14 cellular contexts compared by ENCODE assay signal in genomic region chr2:69231760-69232277, GRCh38.
"Had no signal": no experiment of that assay in that cellular context is flagged by ENCODE, and none has a peak within 500 bp of the region (broad histone marks: within the 10 kb centered on the region; RNA-seq: fewer than 3 reads in every experiment).

No MANE protein-coding gene starts in this region.

- H3K27ac Mint-ChIP-seq: activated naive CD8-positive, alpha-beta T cell treated with anti-CD3 and anti-CD28 coated beads, Interleukin-2, amount 50 U/mL, for 24 hours; memory B cell had no signal

- H3K27ac ChIP-seq: foreskin keratinocyte, sigmoid colon, suprapubic skin had no signal

- H3K9me3 Mint-ChIP-seq: activated naive CD8-positive, alpha-beta T cell treated with anti-CD3 and anti-CD28 coated beads, Interleukin-2, amount 50 U/mL, for 24 hours; memory B cell had no signal

- H3K4me1 ChIP-seq: foreskin keratinocyte, left lung had no signal

- H3K4me1 Mint-ChIP-seq: activated naive CD8-positive, alpha-beta T cell treated with anti-CD3 and anti-CD28 coated beads, Interleukin-2, amount 50 U/mL, for 24 hours; memory B cell; nephron progenitor cell had no signal

- H3K36me3 ChIP-seq: ascending aorta, left lung, sigmoid colon, suprapubic skin had no signal

- H3K4me3 Mint-ChIP-seq: activated naive CD8-positive, alpha-beta T cell treated with anti-CD3 and anti-CD28 coated beads, Interleukin-2, amount 50 U/mL, for 24 hours; memory B cell; nephron progenitor cell had no signal

- DNase-seq: activated CD4-positive, alpha-beta T cell treated with anti-CD3 and anti-CD28 coated beads for 48 hours; activated naive CD4-positive, alpha-beta T cell treated with Interleukin-2 at 50 U/mL for 16 hours; activated naive CD8-positive, alpha-beta T cell treated with anti-CD3 and anti-CD28 coated beads, Interleukin-2, amount 50 U/mL, for 24 hours; foreskin keratinocyte; head of caudate nucleus; left lung; nephron progenitor cell; sigmoid colon; stimulated activated CD4-positive, alpha-beta T cell treated with anti-CD3 and anti-CD28 coated beads, Interleukin-12 subunit alpha, Interleukin-12 subunit beta, amount 100 ng/mL, for 4 hours; stimulated activated naive CD8-positive, alpha-beta T cell treated with anti-CD3 and anti-CD28 coated beads, Interleukin-15, Interleukin-2, amounts not matched to agents 100 U/mL and 50 U/mL, for 24 hours; T-helper 9 cell had no signal

- H3K27me3 ChIP-seq: ascending aorta, foreskin keratinocyte, left lung, sigmoid colon, suprapubic skin had no signal

- ATAC-seq: activated naive CD8-positive, alpha-beta T cell treated with anti-CD3 and anti-CD28 coated beads, Interleukin-2, amount 50 U/mL, for 24 hours; foreskin keratinocyte; left lung; stimulated activated naive CD8-positive, alpha-beta T cell treated with anti-CD3 and anti-CD28 coated beads, Interleukin-15, Interleukin-2, amounts not matched to agents 100 U/mL and 50 U/mL, for 24 hours had no signal

- H3K9me3 ChIP-seq: ascending aorta, left lung, sigmoid colon, suprapubic skin had no signal

- H3K4me3 ChIP-seq: ascending aorta, left lung, sigmoid colon, suprapubic skin had no signal

- H3K36me3 Mint-ChIP-seq: memory B cell had no signal
